In genomic region chrX:1451676-1452496, GRCh38 we compare ENCODE assay signal across 8 cellular contexts. TPM values are rescaled to one million over a fixed set of nuclear protein-coding genes. Genes with fewer than 3 reads are reported as not detected.
DNase-seq lines count a peak whose midpoint lies in the region; ATAC-seq and TF ChIP-seq lines count a peak whose summit lies in the region.

No MANE protein-coding gene starts in this region.

- ATAC-seq in GM18498 (IDR thresholded peaks at IDR 0.05; ENCODE audit: unreplicated experiment): no peak
- ATAC-seq in GM21786 (IDR thresholded peaks at IDR 0.05; ENCODE audit: unreplicated experiment): no peak

- DNase-seq in A673 (ENCODE audit: low spot score) (no peak), MG63 (no peak), coronary artery (ENCODE audit: low spot score) (peak; percentile 78), activated gamma-delta T cell treated with Interleukin-2 at 50 U/mL for 16 hours (no peak), NCI-H69 (lab: John Stamatoyannopoulos, UW) (no peak)

- intact Hi-C loops in A673 (cut with micrococcal nuclease; ENCODE audit: unreplicated experiment): loop anchor here (2.0 to 10.0 kb wide), 4 partner anchors 59 to 1143 kb away; partner anchors contain the start of gene SLC25A6

- H3K27ac ChIP-seq in A673 (ENCODE audit: low read depth, low read length, poor library complexity, severe bottlenecking) (peak overlapping the region; percentile 77), coronary artery (peak overlapping the region; percentile 67 to 97)

- H3K36me3 ChIP-seq in A673 (ENCODE audit: insufficient read depth, low read length, poor library complexity, severe bottlenecking) (no peaks in the 10 kb centered on the region), MG63 (peaks cover 9% of the 10 kb centered on the region), mucosa of stomach (ENCODE audit: control insufficient read depth, insufficient read depth, low read length) (no peaks in the 10 kb centered on the region)

- no peaks in the 10 kb centered on the region for H3K9me3 ChIP-seq in A673 (ENCODE audit: low read depth, low read length, poor library complexity, severe bottlenecking)
- H3K9me3 ChIP-seq in MG63: peaks cover 8% of the 10 kb centered on the region
- H3K9me3 ChIP-seq in mucosa of stomach (ENCODE audit: control insufficient read depth, low read length): no peaks in the 10 kb centered on the region

- no peaks in the 10 kb centered on the region for H3K4me1 ChIP-seq in A673 (ENCODE audit: insufficient read depth, low read length, poor library complexity, severe bottlenecking)
- H3K4me1 ChIP-seq in mucosa of stomach (ENCODE audit: control insufficient read depth, insufficient read depth, low read length): peaks cover 11% of the 10 kb centered on the region

- BruUV-seq in A673 (replicated peaks; lab: Mats Ljungman, UMichigan): no TSS peak

- H3K9ac ChIP-seq in mucosa of stomach (ENCODE audit: low read length): peak overlapping the region; percentile 88

- POLR2A ChIA-PET in A673 (lab: Charles Lee; ENCODE audit: low non-redundant PET): no interaction called here

- no peaks in the 10 kb centered on the region for H3K27me3 ChIP-seq in A673 (replicated peaks; ENCODE audit: insufficient read depth, low read depth, low read length, poor library complexity)
- H3K27me3 ChIP-seq in MG63: peaks cover 11% of the 10 kb centered on the region
- H3K27me3 ChIP-seq in mucosa of stomach (ENCODE audit: control insufficient read depth, insufficient read depth, low read length): no peaks in the 10 kb centered on the region

- CTCF ChIA-PET in A673 (lab: Charles Lee): no interaction called here

- TF ChIP-seq CTCF in A673 (conservative IDR thresholded peaks at IDR 0.05; ENCODE audit: low read depth, low read length) (no peak), coronary artery (IDR thresholded peaks at IDR 0.05) (no peak)

- H3K4me3 ChIP-seq in A673 (ENCODE audit: low read depth, low read length, poor library complexity, severe bottlenecking) (peak overlapping the region; percentile 97), MG63 (peak overlapping the region; percentile 92), coronary artery (peak overlapping the region; percentile 96), mucosa of stomach (ENCODE audit: low read length) (peak overlapping the region; percentile 51)

RNA-seq across cellular contexts. Expression of gene ASMTL, which starts 0.8 kb away (rescaled TPM):
- 24.9 and 33.5 TPM in 2 replicates for total RNA-seq in A673 (2021)
- total RNA-seq in MG63 (2014; rRNA removed; shearing (Covaris generic); ENCODE audit: low replicate concordance): 29.3 and 60.9 TPM in 2 replicates

RNA-seq across cellular contexts. Expression of gene SLC25A6, which starts 60.0 kb away (rescaled TPM):
- total RNA-seq in A673 (2021): 423 and 432 TPM in 2 replicates
- 478 and 634 TPM in 2 replicates for total RNA-seq in MG63 (2014; rRNA removed; shearing (Covaris generic); ENCODE audit: low replicate concordance)
